Comparison of ENCODE assay signal across 17 cellular contexts in genomic region chr18:31250902-31251301, GRCh38.
DNase-seq lines count a peak whose midpoint lies in the region; ATAC-seq and TF ChIP-seq lines count a peak whose summit lies in the region.
"Had no signal": no experiment of that assay in that cellular context is flagged by ENCODE, and none has a peak within 500 bp of the region (broad histone marks: within the 10 kb centered on the region; RNA-seq: fewer than 3 reads in every experiment).

No MANE protein-coding gene starts in this region.

- no peak overlapping the region for H3K4me3 ChIP-seq in HCT116 (replicated peaks in 1 of 2; ENCODE audit: low read depth in 1 of 2, low read length in 2 of 2)
- H3K4me3 ChIP-seq: SK-N-MC had no signal

- H3K9me2 ChIP-seq in HCT116 (ENCODE audit: insufficient read depth) = peaks cover 3% of the 10 kb centered on the region; the same call in 1 of the 2 replicates

- H3K36me3 ChIP-seq in HCT116 (ENCODE audit: control insufficient read depth in 1 of 2, insufficient read depth in 2 of 2, low read length in 2 of 2) = no peaks in the 10 kb centered on the region

- BruUV-seq in Calu3 (replicated peaks; lab: Mats Ljungman, UMichigan) = no TSS peak
- BruUV-seq in HCT116 (replicated peaks; lab: Mats Ljungman, UMichigan) = no TSS peak

- peak overlapping the region; percentile 91 for H2AFZ ChIP-seq in HCT116 (ENCODE audit: low read depth, low read length, poor library complexity, severe bottlenecking)

- peaks cover 4 to 16% of the 10 kb centered on the region in 2 experiments for H3K4me1 ChIP-seq in HCT116 (ENCODE audit: control insufficient read depth in 1 of 2, insufficient read depth in 2 of 2, low read length in 2 of 2)

- H4K20me1 ChIP-seq in HCT116 (ENCODE audit: insufficient read depth) = no peaks in the 10 kb centered on the region

- H3K27me3 ChIP-seq in HCT116 (ENCODE audit: insufficient read depth, low read length) = no peaks in the 10 kb centered on the region

- intact Hi-C loops in Calu3 (cut with micrococcal nuclease; ENCODE audit: unreplicated experiment) (no loop called here), HCT116 (cut with micrococcal nuclease) (no loop called here)

- no peak overlapping the region for H3K4me2 ChIP-seq in HCT116 (ENCODE audit: low read length)

- H3K9ac ChIP-seq in HCT116 (ENCODE audit: low read length) = no peak overlapping the region

- no peak for ATAC-seq in HCT116
- ATAC-seq: PC-3 had no signal

- no peak for TF ChIP-seq POLR2A in HCT116 (IDR thresholded peaks at IDR 0.05; ENCODE audit: borderline replicate concordance, extremely low read depth, insufficient read depth, insufficient read length)

- POLR2A ChIA-PET in HCT116 (lab: Charles Lee) = no interaction called here

- H3K9me3 Mint-ChIP-seq in Calu3 (ENCODE audit: low read depth, unreplicated experiment) (no peaks in the 10 kb centered on the region), immature natural killer cell (peaks cover 0 to 13% (median 4%) of the 10 kb centered on the region in 6 donors)
- H3K9me3 Mint-ChIP-seq: CD4-positive, alpha-beta T cell; H9 had no signal

- no peaks in the 10 kb centered on the region for H3K9me3 ChIP-seq in HCT116 (ENCODE audit: control insufficient read depth in 1 of 2, insufficient read depth in 1 of 2, low read depth in 1 of 2, low read length in 2 of 2)

- CTCF ChIA-PET in Calu3 (lab: Charles Lee) = interaction anchor here (1.2 kb wide), 1 partner anchor 61 kb away, joined by 4 read pairs; no protein-coding TSS in a partner anchor
- CTCF ChIA-PET in HCT116 (lab: Charles Lee) = interaction anchor here (3.3 kb wide), 1 partner anchor 9 kb away, joined by 13 read pairs; no protein-coding TSS in a partner anchor

- RAD21 ChIA-PET in HCT116 (lab: Charles Lee; ENCODE audit: low non-redundant PET in 1 of 2, low total read pairs in 2 of 2, uncharacterized antibody in 2 of 2, unreplicated experiment in 2 of 2) = no interaction called here

- no peaks in the 10 kb centered on the region for H3K79me2 ChIP-seq in HCT116 (ENCODE audit: insufficient read depth, low read length)

- TF ChIP-seq CTCF in Calu3 (IDR thresholded peaks at IDR 0.05; ENCODE audit: unreplicated experiment) (no peak), HCT116 (IDR thresholded peaks at IDR 0.05 in 2 of 3, conservative IDR thresholded peaks at IDR 0.05 in 1 of 3; ENCODE audit: borderline replicate concordance in 1 of 3, insufficient read depth in 1 of 3, low read depth in 2 of 3, low read length in 2 of 3) (no peak)

- H3K27ac Mint-ChIP-seq in Calu3 (ENCODE audit: unreplicated experiment) (peak overlapping the region; percentile 22), immature natural killer cell (no peak overlapping the region)
- H3K27ac Mint-ChIP-seq: B cell; CD4-positive, alpha-beta T cell had no signal

- H3K4me1 Mint-ChIP-seq in Calu3 (ENCODE audit: low read depth, unreplicated experiment) = peaks cover 26% of the 10 kb centered on the region
- H3K4me1 Mint-ChIP-seq in immature natural killer cell = no peaks in the 10 kb centered on the region
- H3K4me1 Mint-ChIP-seq: B cell had no signal

- DNase-seq in Calu3 (no peak), HCT116 (ENCODE audit: low read depth, low spot score) (no peak), cerebellar cortex (ENCODE audit: low spot score) (peak; percentile 2), midbrain (lab: John Stamatoyannopoulos, UW) (peak; percentile 16), iPS-NIHi7 (ENCODE audit: extremely low spot score) (no peak), immature natural killer cell (no peak), NCI-H1092 (lab: John Stamatoyannopoulos, UW) (no peak), GOT3 (lab: John Stamatoyannopoulos, UW) (no peak)
- DNase-seq: ACHN; CD4-positive, alpha-beta T cell; H9; NCI-H1436 treated with DMSO at 0.1 percent for 48 hours; NCI-H2227 treated with DMSO at 0.1 percent for 48 hours; NCI-H526 treated with DMSO at 0.1 percent for 48 hours; PC-3 had no signal

- H3K27me3 Mint-ChIP-seq in Calu3 (ENCODE audit: unreplicated experiment) = no peaks in the 10 kb centered on the region
- peaks cover 0 to 2% (median 0%) of the 10 kb centered on the region in 3 donors for H3K27me3 Mint-ChIP-seq in immature natural killer cell (ENCODE audit: low read depth in 3 of 3)
- H3K27me3 Mint-ChIP-seq: B cell; CD4-positive, alpha-beta T cell had no signal

- TF ChIP-seq RAD21 in HCT116 (IDR thresholded peaks at IDR 0.05; ENCODE audit: low read depth) = no peak

- H3K4me3 Mint-ChIP-seq in Calu3 (ENCODE audit: low read depth, unreplicated experiment) (no peak overlapping the region), immature natural killer cell (no peak overlapping the region)
- H3K4me3 Mint-ChIP-seq: B cell; CD4-positive, alpha-beta T cell; H9 had no signal

- H3K36me3 Mint-ChIP-seq in Calu3 (ENCODE audit: insufficient read depth, unreplicated experiment) (no peaks in the 10 kb centered on the region), immature natural killer cell (no peaks in the 10 kb centered on the region)

- no peak overlapping the region for H3K27ac ChIP-seq in HCT116 (ENCODE audit: low read depth, low read length)
- H3K27ac ChIP-seq: SK-N-MC had no signal

TF ChIP-seq in HCT116, 20 proteins besides CTCF, POLR2A, EP300 and RAD21:
- no peak for TF ChIP-seq JUND (IDR thresholded peaks at IDR 0.05)
- TF ChIP-seq YY1 (IDR thresholded peaks at IDR 0.05; ENCODE audit: extremely low read depth, insufficient replicate concordance, low read depth, low read length) = no peak
- TF ChIP-seq POLR2AphosphoS5 (IDR thresholded peaks at IDR 0.05; ENCODE audit: low read depth, low read length) = no peak
- no peak for TF ChIP-seq SRF (IDR thresholded peaks at IDR 0.05; ENCODE audit: low read depth)
- no peak for TF ChIP-seq EZH2phosphoT487 (IDR thresholded peaks at IDR 0.05; ENCODE audit: borderline replicate concordance)
- no peak for TF ChIP-seq MAX (IDR thresholded peaks at IDR 0.05)
- TF ChIP-seq SP1 (IDR thresholded peaks at IDR 0.05; ENCODE audit: low read depth) = no peak
- no peak for TF ChIP-seq ELF1 (IDR thresholded peaks at IDR 0.05; ENCODE audit: borderline replicate concordance, low read depth)
- TF ChIP-seq CEBPB (IDR thresholded peaks at IDR 0.05; ENCODE audit: low read depth) = no peak
- TF ChIP-seq FOSL1 (IDR thresholded peaks at IDR 0.05; ENCODE audit: low read depth) = no peak
- no peak for TF ChIP-seq ZNF274 (IDR thresholded peaks at IDR 0.05; ENCODE audit: low read depth, low read length)
- TF ChIP-seq EZH2 (IDR thresholded peaks at IDR 0.05) = no peak
- TF ChIP-seq REST (IDR thresholded peaks at IDR 0.05; ENCODE audit: low read depth) = no peak
- TF ChIP-seq ZFX (IDR thresholded peaks at IDR 0.05) = no peak
- TF ChIP-seq TCF7L2 (IDR thresholded peaks at IDR 0.05; ENCODE audit: borderline replicate concordance, extremely low read depth, insufficient read depth, insufficient read length) = no peak
- TF ChIP-seq EGR1 (IDR thresholded peaks at IDR 0.05; ENCODE audit: low read depth) = no peak
- no peak for TF ChIP-seq ATF3 (IDR thresholded peaks at IDR 0.05)
- no peak for TF ChIP-seq ZBTB33 (IDR thresholded peaks at IDR 0.05; ENCODE audit: extremely low read depth, insufficient replicate concordance, low read length)

Comparison
In these comparisons a context has a peak if more than half of its experiments do, and no peak if none do; other contexts are left out.
1. DNase-seq: peak in cerebellar cortex (single experiment) and midbrain (single experiment); none in Calu3 (single experiment), HCT116 (single experiment), iPS-NIHi7 (single experiment), immature natural killer cell (0 of 3), NCI-H1092 (single experiment) and GOT3 (single experiment).